Comparison of ENCODE assay signal across 1 cellular context in the genomic region with DNA sequence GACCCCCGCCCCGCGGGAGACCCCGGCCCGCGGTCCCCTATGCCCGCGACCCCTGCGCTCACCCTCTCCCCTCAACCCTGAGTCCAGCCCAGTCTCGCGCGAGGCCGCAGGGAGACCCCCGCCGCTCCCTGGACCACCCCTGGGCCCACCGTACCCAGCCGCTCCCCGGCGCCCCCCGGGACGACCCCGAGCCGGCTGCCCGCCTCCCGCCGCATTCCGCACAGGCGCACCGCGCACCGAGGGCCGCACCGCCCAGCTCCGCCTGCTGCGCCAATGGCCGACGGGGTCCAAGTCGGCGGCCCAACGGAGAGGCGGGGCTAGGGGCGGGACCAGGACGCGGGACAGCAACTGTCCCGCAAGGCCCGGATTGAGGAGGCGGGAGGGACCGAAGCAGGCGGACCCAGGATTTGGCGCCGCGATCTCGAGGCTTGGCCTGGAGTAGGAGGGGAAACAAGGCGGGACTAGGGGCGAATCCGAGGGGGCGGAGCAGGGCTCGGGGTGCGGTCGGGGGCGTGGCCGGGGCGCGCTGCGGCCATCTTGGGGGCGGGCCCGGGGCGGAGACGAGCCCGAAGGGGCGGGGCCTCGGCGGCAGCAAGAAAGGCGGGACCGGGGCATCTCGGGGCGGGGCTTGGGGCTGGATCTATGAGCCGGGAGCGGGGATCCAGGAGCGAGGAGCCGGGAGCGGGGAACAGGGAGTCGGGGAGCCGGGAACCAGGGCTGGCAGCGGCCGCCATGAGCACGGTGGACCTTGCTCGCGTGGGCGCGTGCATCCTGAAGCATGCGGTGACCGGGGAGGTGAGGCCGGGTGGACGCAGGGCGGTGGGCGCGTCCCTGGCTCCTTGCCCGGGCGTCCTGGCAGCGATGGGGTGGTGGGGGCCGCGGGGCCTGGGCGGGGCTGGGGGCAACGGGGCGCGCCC.
TF ChIP-seq lines count a peak whose summit lies in the region.

A gene with protein sequence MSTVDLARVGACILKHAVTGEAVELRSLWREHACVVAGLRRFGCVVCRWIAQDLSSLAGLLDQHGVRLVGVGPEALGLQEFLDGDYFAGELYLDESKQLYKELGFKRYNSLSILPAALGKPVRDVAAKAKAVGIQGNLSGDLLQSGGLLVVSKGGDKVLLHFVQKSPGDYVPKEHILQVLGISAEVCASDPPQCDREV (plus strand): TSS at position 624 of the 917 bp plus-strand sequence. CDS start 109 bp downstream, at position 733.

TF ChIP-seq in HEK293, 187 proteins besides CTCF, POLR2A, EP300 and RAD21 (continued from another document and continues in another):
- TF ChIP-seq, protein P1, sequence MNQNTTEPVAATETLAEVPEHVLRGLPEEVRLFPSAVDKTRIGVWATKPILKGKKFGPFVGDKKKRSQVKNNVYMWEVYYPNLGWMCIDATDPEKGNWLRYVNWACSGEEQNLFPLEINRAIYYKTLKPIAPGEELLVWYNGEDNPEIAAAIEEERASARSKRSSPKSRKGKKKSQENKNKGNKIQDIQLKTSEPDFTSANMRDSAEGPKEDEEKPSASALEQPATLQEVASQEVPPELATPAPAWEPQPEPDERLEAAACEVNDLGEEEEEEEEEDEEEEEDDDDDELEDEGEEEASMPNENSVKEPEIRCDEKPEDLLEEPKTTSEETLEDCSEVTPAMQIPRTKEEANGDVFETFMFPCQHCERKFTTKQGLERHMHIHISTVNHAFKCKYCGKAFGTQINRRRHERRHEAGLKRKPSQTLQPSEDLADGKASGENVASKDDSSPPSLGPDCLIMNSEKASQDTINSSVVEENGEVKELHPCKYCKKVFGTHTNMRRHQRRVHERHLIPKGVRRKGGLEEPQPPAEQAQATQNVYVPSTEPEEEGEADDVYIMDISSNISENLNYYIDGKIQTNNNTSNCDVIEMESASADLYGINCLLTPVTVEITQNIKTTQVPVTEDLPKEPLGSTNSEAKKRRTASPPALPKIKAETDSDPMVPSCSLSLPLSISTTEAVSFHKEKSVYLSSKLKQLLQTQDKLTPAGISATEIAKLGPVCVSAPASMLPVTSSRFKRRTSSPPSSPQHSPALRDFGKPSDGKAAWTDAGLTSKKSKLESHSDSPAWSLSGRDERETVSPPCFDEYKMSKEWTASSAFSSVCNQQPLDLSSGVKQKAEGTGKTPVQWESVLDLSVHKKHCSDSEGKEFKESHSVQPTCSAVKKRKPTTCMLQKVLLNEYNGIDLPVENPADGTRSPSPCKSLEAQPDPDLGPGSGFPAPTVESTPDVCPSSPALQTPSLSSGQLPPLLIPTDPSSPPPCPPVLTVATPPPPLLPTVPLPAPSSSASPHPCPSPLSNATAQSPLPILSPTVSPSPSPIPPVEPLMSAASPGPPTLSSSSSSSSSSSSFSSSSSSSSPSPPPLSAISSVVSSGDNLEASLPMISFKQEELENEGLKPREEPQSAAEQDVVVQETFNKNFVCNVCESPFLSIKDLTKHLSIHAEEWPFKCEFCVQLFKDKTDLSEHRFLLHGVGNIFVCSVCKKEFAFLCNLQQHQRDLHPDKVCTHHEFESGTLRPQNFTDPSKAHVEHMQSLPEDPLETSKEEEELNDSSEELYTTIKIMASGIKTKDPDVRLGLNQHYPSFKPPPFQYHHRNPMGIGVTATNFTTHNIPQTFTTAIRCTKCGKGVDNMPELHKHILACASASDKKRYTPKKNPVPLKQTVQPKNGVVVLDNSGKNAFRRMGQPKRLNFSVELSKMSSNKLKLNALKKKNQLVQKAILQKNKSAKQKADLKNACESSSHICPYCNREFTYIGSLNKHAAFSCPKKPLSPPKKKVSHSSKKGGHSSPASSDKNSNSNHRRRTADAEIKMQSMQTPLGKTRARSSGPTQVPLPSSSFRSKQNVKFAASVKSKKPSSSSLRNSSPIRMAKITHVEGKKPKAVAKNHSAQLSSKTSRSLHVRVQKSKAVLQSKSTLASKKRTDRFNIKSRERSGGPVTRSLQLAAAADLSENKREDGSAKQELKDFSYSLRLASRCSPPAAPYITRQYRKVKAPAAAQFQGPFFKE (tag by site-specific recombination; IDR thresholded peaks at IDR 0.05; ENCODE audit: borderline replicate concordance): no peak
- TF ChIP-seq ZNF341 (tag by site-specific recombination; IDR thresholded peaks at IDR 0.05; ENCODE audit: low read depth) (peak; percentile 52), ZNF155 (tag by site-specific recombination; IDR thresholded peaks at IDR 0.05) (no peak), ZNF211 (tag by site-specific recombination; IDR thresholded peaks at IDR 0.05; ENCODE audit: low read depth) (no peak), ZFP69B (tag by site-specific recombination; IDR thresholded peaks at IDR 0.05) (no peak), ZNF133 (tag by site-specific recombination; IDR thresholded peaks at IDR 0.05) (no peak), SCRT1 (tag by site-specific recombination; IDR thresholded peaks at IDR 0.05; ENCODE audit: borderline replicate concordance) (no peak), ZNF16 (tag by site-specific recombination; IDR thresholded peaks at IDR 0.05; ENCODE audit: low read depth) (no peak), ZEB2 (tag by site-specific recombination; IDR thresholded peaks at IDR 0.05) (peak; percentile 80), ZNF621 (tag by site-specific recombination; IDR thresholded peaks at IDR 0.05) (no peak), ZNF701 (tag by site-specific recombination; IDR thresholded peaks at IDR 0.05) (no peak), ZNF664 (tag by site-specific recombination; IDR thresholded peaks at IDR 0.05) (no peak), ZBTB8A (tag by site-specific recombination; IDR thresholded peaks at IDR 0.05) (no peak), ZNF529 (tag by site-specific recombination; IDR thresholded peaks at IDR 0.05; ENCODE audit: insufficient replicate concordance) (no peak), ZNF184 (tag by site-specific recombination; IDR thresholded peaks at IDR 0.05) (no peak), ZIC2 (tag by site-specific recombination; IDR thresholded peaks at IDR 0.05) (no peak), KLF7 (tag by site-specific recombination; IDR thresholded peaks at IDR 0.05; ENCODE audit: borderline replicate concordance) (no peak), ZNF837 (tag by site-specific recombination; IDR thresholded peaks at IDR 0.05) (no peak), ZNF510 (tag by site-specific recombination; IDR thresholded peaks at IDR 0.05; ENCODE audit: insufficient replicate concordance) (no peak), ZNF2 (tag by site-specific recombination; IDR thresholded peaks at IDR 0.05) (no peak), KLF8 (tag by site-specific recombination; IDR thresholded peaks at IDR 0.05) (peak; percentile 98), MEIS1 (CRISPR knock-in tag; IDR thresholded peaks at IDR 0.05; ENCODE audit: borderline replicate concordance) (no peak), ZNF169 (tag by site-specific recombination; IDR thresholded peaks at IDR 0.05) (no peak), IKZF3 (tag by site-specific recombination; IDR thresholded peaks at IDR 0.05) (peak; percentile 86), RBAK (tag by site-specific recombination; IDR thresholded peaks at IDR 0.05) (no peak), ZNF549 (tag by site-specific recombination; IDR thresholded peaks at IDR 0.05) (no peak), ZNF571 (tag by site-specific recombination; IDR thresholded peaks at IDR 0.05) (no peak)
- TF ChIP-seq, protein P2, sequence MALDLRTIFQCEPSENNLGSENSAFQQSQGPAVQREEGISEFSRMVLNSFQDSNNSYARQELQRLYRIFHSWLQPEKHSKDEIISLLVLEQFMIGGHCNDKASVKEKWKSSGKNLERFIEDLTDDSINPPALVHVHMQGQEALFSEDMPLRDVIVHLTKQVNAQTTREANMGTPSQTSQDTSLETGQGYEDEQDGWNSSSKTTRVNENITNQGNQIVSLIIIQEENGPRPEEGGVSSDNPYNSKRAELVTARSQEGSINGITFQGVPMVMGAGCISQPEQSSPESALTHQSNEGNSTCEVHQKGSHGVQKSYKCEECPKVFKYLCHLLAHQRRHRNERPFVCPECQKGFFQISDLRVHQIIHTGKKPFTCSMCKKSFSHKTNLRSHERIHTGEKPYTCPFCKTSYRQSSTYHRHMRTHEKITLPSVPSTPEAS (tag by site-specific recombination; IDR thresholded peaks at IDR 0.05): no peak
- TF ChIP-seq, protein P3, sequence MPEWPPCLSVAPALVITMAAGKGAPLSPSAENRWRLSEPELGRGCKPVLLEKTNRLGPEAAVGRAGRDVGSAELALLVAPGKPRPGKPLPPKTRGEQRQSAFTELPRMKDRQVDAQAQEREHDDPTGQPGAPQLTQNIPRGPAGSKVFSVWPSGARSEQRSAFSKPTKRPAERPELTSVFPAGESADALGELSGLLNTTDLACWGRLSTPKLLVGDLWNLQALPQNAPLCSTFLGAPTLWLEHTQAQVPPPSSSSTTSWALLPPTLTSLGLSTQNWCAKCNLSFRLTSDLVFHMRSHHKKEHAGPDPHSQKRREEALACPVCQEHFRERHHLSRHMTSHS (tag by site-specific recombination; IDR thresholded peaks at IDR 0.05): no peak
- TF ChIP-seq, protein P4, sequence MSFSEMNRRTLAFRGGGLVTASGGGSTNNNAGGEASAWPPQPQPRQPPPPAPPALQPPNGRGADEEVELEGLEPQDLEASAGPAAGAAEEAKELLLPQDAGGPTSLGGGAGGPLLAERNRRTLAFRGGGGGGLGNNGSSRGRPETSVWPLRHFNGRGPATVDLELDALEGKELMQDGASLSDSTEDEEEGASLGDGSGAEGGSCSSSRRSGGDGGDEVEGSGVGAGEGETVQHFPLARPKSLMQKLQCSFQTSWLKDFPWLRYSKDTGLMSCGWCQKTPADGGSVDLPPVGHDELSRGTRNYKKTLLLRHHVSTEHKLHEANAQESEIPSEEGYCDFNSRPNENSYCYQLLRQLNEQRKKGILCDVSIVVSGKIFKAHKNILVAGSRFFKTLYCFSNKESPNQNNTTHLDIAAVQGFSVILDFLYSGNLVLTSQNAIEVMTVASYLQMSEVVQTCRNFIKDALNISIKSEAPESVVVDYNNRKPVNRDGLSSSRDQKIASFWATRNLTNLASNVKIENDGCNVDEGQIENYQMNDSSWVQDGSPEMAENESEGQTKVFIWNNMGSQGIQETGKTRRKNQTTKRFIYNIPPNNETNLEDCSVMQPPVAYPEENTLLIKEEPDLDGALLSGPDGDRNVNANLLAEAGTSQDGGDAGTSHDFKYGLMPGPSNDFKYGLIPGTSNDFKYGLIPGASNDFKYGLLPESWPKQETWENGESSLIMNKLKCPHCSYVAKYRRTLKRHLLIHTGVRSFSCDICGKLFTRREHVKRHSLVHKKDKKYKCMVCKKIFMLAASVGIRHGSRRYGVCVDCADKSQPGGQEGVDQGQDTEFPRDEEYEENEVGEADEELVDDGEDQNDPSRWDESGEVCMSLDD (tag by site-specific recombination; IDR thresholded peaks at IDR 0.05): no peak
- TF ChIP-seq, protein P5, sequence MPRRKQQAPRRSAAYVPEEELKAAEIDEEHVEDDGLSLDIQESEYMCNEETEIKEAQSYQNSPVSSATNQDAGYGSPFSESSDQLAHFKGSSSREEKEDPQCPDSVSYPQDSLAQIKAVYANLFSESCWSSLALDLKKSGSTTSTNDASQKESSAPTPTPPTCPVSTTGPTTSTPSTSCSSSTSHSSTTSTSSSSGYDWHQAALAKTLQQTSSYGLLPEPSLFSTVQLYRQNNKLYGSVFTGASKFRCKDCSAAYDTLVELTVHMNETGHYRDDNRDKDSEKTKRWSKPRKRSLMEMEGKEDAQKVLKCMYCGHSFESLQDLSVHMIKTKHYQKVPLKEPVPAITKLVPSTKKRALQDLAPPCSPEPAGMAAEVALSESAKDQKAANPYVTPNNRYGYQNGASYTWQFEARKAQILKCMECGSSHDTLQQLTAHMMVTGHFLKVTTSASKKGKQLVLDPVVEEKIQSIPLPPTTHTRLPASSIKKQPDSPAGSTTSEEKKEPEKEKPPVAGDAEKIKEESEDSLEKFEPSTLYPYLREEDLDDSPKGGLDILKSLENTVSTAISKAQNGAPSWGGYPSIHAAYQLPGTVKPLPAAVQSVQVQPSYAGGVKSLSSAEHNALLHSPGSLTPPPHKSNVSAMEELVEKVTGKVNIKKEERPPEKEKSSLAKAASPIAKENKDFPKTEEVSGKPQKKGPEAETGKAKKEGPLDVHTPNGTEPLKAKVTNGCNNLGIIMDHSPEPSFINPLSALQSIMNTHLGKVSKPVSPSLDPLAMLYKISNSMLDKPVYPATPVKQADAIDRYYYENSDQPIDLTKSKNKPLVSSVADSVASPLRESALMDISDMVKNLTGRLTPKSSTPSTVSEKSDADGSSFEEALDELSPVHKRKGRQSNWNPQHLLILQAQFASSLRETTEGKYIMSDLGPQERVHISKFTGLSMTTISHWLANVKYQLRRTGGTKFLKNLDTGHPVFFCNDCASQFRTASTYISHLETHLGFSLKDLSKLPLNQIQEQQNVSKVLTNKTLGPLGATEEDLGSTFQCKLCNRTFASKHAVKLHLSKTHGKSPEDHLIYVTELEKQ (tag by site-specific recombination; IDR thresholded peaks at IDR 0.05; ENCODE audit: borderline replicate concordance): no peak
- TF ChIP-seq, protein P6, sequence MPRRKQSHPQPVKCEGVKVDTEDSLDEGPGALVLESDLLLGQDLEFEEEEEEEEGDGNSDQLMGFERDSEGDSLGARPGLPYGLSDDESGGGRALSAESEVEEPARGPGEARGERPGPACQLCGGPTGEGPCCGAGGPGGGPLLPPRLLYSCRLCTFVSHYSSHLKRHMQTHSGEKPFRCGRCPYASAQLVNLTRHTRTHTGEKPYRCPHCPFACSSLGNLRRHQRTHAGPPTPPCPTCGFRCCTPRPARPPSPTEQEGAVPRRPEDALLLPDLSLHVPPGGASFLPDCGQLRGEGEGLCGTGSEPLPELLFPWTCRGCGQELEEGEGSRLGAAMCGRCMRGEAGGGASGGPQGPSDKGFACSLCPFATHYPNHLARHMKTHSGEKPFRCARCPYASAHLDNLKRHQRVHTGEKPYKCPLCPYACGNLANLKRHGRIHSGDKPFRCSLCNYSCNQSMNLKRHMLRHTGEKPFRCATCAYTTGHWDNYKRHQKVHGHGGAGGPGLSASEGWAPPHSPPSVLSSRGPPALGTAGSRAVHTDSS (tag by site-specific recombination; IDR thresholded peaks at IDR 0.05): no peak
- TF ChIP-seq, protein P7, sequence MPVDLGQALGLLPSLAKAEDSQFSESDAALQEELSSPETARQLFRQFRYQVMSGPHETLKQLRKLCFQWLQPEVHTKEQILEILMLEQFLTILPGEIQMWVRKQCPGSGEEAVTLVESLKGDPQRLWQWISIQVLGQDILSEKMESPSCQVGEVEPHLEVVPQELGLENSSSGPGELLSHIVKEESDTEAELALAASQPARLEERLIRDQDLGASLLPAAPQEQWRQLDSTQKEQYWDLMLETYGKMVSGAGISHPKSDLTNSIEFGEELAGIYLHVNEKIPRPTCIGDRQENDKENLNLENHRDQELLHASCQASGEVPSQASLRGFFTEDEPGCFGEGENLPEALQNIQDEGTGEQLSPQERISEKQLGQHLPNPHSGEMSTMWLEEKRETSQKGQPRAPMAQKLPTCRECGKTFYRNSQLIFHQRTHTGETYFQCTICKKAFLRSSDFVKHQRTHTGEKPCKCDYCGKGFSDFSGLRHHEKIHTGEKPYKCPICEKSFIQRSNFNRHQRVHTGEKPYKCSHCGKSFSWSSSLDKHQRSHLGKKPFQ (tag by site-specific recombination; IDR thresholded peaks at IDR 0.05): no peak
- TF ChIP-seq, protein P8, sequence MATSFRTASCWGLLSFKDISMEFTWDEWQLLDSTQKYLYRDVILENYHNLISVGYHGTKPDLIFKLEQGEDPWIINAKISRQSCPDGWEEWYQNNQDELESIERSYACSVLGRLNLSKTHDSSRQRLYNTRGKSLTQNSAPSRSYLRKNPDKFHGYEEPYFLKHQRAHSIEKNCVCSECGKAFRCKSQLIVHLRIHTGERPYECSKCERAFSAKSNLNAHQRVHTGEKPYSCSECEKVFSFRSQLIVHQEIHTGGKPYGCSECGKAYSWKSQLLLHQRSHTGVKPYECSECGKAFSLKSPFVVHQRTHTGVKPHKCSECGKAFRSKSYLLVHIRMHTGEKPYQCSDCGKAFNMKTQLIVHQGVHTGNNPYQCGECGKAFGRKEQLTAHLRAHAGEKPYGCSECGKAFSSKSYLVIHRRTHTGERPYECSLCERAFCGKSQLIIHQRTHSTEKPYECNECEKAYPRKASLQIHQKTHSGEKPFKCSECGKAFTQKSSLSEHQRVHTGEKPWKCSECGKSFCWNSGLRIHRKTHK (tag by site-specific recombination; IDR thresholded peaks at IDR 0.05): no peak
